Comparison of ENCODE assay signal across 17 cellular contexts in the genomic region with DNA sequence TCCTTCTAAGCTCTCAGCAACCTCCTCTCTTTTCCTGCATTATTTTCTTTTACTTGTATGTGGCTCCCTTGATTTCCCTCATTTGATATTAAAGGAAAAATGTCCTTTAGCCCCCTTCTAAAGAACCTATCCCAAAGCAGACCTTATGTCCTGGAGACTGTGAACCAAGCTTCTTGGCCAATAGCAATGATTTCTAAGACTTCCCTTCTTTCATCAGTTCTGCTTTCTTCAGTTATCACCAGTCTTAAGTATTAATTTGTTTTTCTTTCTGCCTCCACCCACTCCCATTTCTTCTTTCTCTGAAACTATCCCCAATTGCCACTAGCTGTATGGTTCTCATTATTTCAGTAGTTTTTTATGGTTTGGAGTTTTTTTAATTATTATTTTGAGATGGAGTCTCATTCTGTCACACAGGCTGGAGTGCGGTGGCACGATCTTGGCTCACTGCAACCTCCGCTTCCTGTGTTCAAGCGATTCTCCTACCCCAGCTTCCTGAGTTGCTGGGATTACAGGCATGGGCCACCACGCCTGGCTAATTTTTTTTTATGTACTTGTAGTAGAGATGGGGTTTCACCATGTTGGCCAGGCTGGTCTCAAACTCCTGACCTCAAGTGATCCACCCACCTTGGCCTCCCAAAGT. TPM values are rescaled to one million over a fixed set of nuclear protein-coding genes. Genes with fewer than 3 reads are reported as not detected.
A peak's percentile ranks its signal among the peaks of the same experiment; 100 is the strongest.
DNase-seq lines count a peak whose midpoint lies in the region; ATAC-seq and TF ChIP-seq lines count a peak whose summit lies in the region.
"Had no signal": no experiment of that assay in that cellular context is flagged by ENCODE, and none has a peak within 500 bp of the region (broad histone marks: within the 10 kb centered on the region; RNA-seq: fewer than 3 reads in every experiment).

No MANE protein-coding gene starts in this region.

- H3K4me1 Mint-ChIP-seq in natural killer cell treated with Interleukin-12 subunit alpha and Interleukin-12 subunit beta and Interleukin-15 and Interleukin-18, amount 100 ng/mL, for 72 hours (ENCODE audit: low read depth in 2 of 2): peaks cover 54 to 68% of the 10 kb centered on the region in 2 donors
- H3K4me1 Mint-ChIP-seq in natural killer cell: peaks cover 67 to 83% of the 10 kb centered on the region in 2 donors
- peaks cover 42% of the 10 kb centered on the region for H3K4me1 Mint-ChIP-seq in endodermal cell

- H3K4me3 ChIP-seq in RWPE2 (ENCODE audit: severe bottlenecking) (no peak overlapping the region), endodermal cell (ENCODE audit: low read length) (no peak overlapping the region), uterus (no peak overlapping the region)
- H3K4me3 ChIP-seq: gastroesophageal sphincter, prostate gland, thoracic aorta had no signal

- no peaks in the 10 kb centered on the region for H3K36me3 Mint-ChIP-seq in natural killer cell treated with Interleukin-12 subunit alpha and Interleukin-12 subunit beta and Interleukin-15 and Interleukin-18, amount 100 ng/mL, for 72 hours
- no peaks in the 10 kb centered on the region for H3K36me3 Mint-ChIP-seq in natural killer cell
- H3K36me3 Mint-ChIP-seq in endodermal cell (ENCODE audit: low read depth): no peaks in the 10 kb centered on the region

- no peaks in the 10 kb centered on the region for H3K9me3 Mint-ChIP-seq in natural killer cell treated with Interleukin-12 subunit alpha and Interleukin-12 subunit beta and Interleukin-15 and Interleukin-18, amount 100 ng/mL, for 72 hours
- no peaks in the 10 kb centered on the region for H3K9me3 Mint-ChIP-seq in natural killer cell
- no peaks in the 10 kb centered on the region for H3K9me3 Mint-ChIP-seq in endodermal cell
- H3K9me3 Mint-ChIP-seq: effector memory CD8-positive, alpha-beta T cell had no signal

- TF ChIP-seq CTCF in natural killer cell (IDR thresholded peaks at IDR 0.05) (no peak), RWPE2 (IDR thresholded peaks at IDR 0.05; ENCODE audit: poor library complexity, severe bottlenecking) (no peak), endodermal cell (conservative IDR thresholded peaks at IDR 0.05) (no peak), uterus (IDR thresholded peaks at IDR 0.05) (no peak)

- no peak for ATAC-seq in natural killer cell treated with Interleukin-12 subunit alpha and Interleukin-12 subunit beta and Interleukin-15 and Interleukin-18, amount 100 ng/mL, for 72 hours
- ATAC-seq in natural killer cell (no peak), RWPE2 (ENCODE audit: low read depth) (no peak), GM21381 (IDR thresholded peaks at IDR 0.05; ENCODE audit: unreplicated experiment) (no peak)
- ATAC-seq: effector memory CD8-positive, alpha-beta T cell; gastroesophageal sphincter; PC-3 had no signal

- no peak for DNase-seq in natural killer cell treated with Interleukin-12 subunit alpha and Interleukin-12 subunit beta and Interleukin-15 and Interleukin-18, amount 100 ng/mL, for 72 hours (ENCODE audit: low spot score)
- DNase-seq in natural killer cell: no peak
- DNase-seq in RWPE2 (ENCODE audit: low spot score): no peak
- DNase-seq in endodermal cell: no peak
- no peak for DNase-seq in activated gamma-delta T cell treated with Interleukin-2 at 50 U/mL for 16 hours
- no peak for DNase-seq in activated CD8-positive, alpha-beta memory T cell treated with anti-CD3 and anti-CD28 coated beads, Interleukin-2, amount 50 U/mL, for 4 hours
- DNase-seq in uterus: no peak
- DNase-seq: activated naive CD4-positive, alpha-beta T cell treated with Interleukin-2 at 50 U/mL for 16 hours; DMS79 treated with DMSO at 0.1 percent for 48 hours; effector memory CD8-positive, alpha-beta T cell; NCI-H1048; PC-3; T-helper 1 cell had no signal

- peaks cover 10% of the 10 kb centered on the region; the same call in 1 of the 2 replicates for H3K36me3 ChIP-seq in RWPE2 (ENCODE audit: low read depth)
- no peaks in the 10 kb centered on the region for H3K36me3 ChIP-seq in endodermal cell (ENCODE audit: control insufficient read depth, insufficient read depth, low read length)
- H3K36me3 ChIP-seq in uterus: no peaks in the 10 kb centered on the region
- H3K36me3 ChIP-seq: gastroesophageal sphincter, prostate gland, thoracic aorta had no signal

- H3K9me3 ChIP-seq in RWPE2 (ENCODE audit: severe bottlenecking) (no peaks in the 10 kb centered on the region), endodermal cell (ENCODE audit: control insufficient read depth, low read length) (no peaks in the 10 kb centered on the region), uterus (no peaks in the 10 kb centered on the region)
- H3K9me3 ChIP-seq: gastroesophageal sphincter, prostate gland, thoracic aorta had no signal

- intact Hi-C loops in natural killer cell (cut with micrococcal nuclease) (no loop called here), uterus (cut with DNase I; ENCODE audit: low total_unique reads) (no loop called here)

- peak overlapping the region; percentile 28 for H3K4me3 Mint-ChIP-seq in natural killer cell treated with Interleukin-12 subunit alpha and Interleukin-12 subunit beta and Interleukin-15 and Interleukin-18, amount 100 ng/mL, for 72 hours
- H3K4me3 Mint-ChIP-seq in natural killer cell (no peak overlapping the region), endodermal cell (no peak overlapping the region)

- TF ChIP-seq POLR2A in uterus (IDR thresholded peaks at IDR 0.05): no peak

- no peaks in the 10 kb centered on the region for H3K27me3 Mint-ChIP-seq in natural killer cell treated with Interleukin-12 subunit alpha and Interleukin-12 subunit beta and Interleukin-15 and Interleukin-18, amount 100 ng/mL, for 72 hours
- no peaks in the 10 kb centered on the region for H3K27me3 Mint-ChIP-seq in natural killer cell (ENCODE audit: low read depth in 2 of 2)
- no peaks in the 10 kb centered on the region for H3K27me3 Mint-ChIP-seq in endodermal cell (ENCODE audit: insufficient read depth)
- H3K27me3 Mint-ChIP-seq: effector memory CD8-positive, alpha-beta T cell had no signal

- no peak overlapping the region for H3K9ac ChIP-seq in endodermal cell (ENCODE audit: extremely low read depth, low read length, poor library complexity, severe bottlenecking)

- H3K4me1 ChIP-seq in RWPE2 (ENCODE audit: insufficient read depth, poor library complexity, severe bottlenecking) (peaks cover 83% of the 10 kb centered on the region), endodermal cell (ENCODE audit: control insufficient read depth, insufficient read depth, low read length) (peaks cover 11% of the 10 kb centered on the region), uterus (peaks cover 9 to 25% of the 10 kb centered on the region in 2 donors)
- H3K4me1 ChIP-seq: prostate gland had no signal

- H3K27ac ChIP-seq in RWPE2 (ENCODE audit: poor library complexity, severe bottlenecking): peak overlapping the region; percentile 97
- H3K27ac ChIP-seq in endodermal cell (ENCODE audit: low read depth, low read length): no peak overlapping the region
- H3K27ac ChIP-seq in uterus: no peak overlapping the region
- H3K27ac ChIP-seq: gastroesophageal sphincter, prostate gland, thoracic aorta had no signal

- peak overlapping the region; percentile 17 to 42 for H3K27ac Mint-ChIP-seq in natural killer cell treated with Interleukin-12 subunit alpha and Interleukin-12 subunit beta and Interleukin-15 and Interleukin-18, amount 100 ng/mL, for 72 hours
- peak overlapping the region in 1 of 2 donors; percentile 39 for H3K27ac Mint-ChIP-seq in natural killer cell
- peak overlapping the region; percentile 9 for H3K27ac Mint-ChIP-seq in endodermal cell

- H3K27me3 ChIP-seq in RWPE2 (ENCODE audit: insufficient read depth, poor library complexity, severe bottlenecking) (no peaks in the 10 kb centered on the region), endodermal cell (ENCODE audit: control insufficient read depth, insufficient read depth, low read length, poor library complexity, severe bottlenecking) (no peaks in the 10 kb centered on the region), uterus (no peaks in the 10 kb centered on the region)
- H3K27me3 ChIP-seq: gastroesophageal sphincter had no signal

- 95 to 96% methylated on average over 4 to 5 of the region's 5 CpGs for WGBS in endodermal cell (ENCODE audit: insufficient coverage in 1 of 2, insufficient read length in 1 of 2), 2 experiments

RNA-seq across cellular contexts. Expression of gene TMOD3, which starts 12.1 kb away (rescaled TPM):
- 10 to 100 TPM; 55.4 to 63.5 TPM for total RNA-seq in natural killer cell treated with Interleukin-12 subunit alpha and Interleukin-12 subunit beta and Interleukin-15 and Interleukin-18, amount 100 ng/mL, for 72 hours
- total RNA-seq in natural killer cell (10 to 100 TPM; 56.5 to 72.3 (median 69.4) TPM), endodermal cell (10 to 100 TPM; 39.6 to 44.4 TPM), uterus (10 to 100 TPM; 10.5 to 49.6 (median 37.1) TPM)
- 20.6 TPM for polyA plus RNA-seq in endodermal cell (2013, experiment 1 of 2)
- polyA plus RNA-seq in endodermal cell (2013, experiment 2 of 2): 21.4 TPM
